1 cellular context compared by ENCODE assay signal in the genomic region with DNA sequence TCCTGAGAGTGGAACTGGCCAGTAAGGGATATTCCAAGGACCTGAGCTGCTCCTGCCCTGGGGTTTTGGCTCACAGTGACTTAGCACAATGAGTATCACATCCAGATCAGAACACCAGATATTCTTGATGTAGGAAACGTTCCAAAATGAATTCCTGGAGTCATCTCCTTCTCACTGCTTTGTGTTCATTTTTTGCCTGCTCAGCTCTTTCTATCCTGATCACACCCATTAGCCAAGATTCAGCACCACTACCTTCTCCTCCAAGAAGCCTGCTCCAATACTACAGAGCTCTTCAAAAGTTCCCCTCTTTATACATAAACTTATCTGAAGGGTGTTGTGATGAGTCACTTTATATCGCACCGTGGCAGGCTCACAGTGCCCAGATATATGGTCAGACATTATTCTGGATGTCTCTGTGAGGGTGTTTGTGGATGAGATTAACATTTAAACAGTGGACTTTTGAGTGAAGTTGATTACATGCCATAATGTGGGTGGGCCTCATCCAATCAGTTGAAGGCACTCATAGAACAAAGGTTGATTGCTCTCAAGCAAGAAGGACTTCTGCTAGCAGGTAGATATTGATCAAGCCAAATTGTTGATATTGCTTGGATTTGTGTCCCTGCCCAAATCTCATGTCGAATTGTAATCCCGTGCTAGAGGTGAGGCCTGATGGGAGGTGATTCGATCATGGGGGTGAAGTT.
A peak's percentile ranks its signal among the peaks of the same experiment; 100 is the strongest.
TF ChIP-seq lines count a peak whose summit lies in the region.

No MANE protein-coding gene starts in this region.

TF ChIP-seq in K562, 482 proteins besides CTCF, POLR2A, EP300 and RAD21 (continued from another document):
- no peak for TF ChIP-seq ATF6 (CRISPR knock-in tag; IDR thresholded peaks at IDR 0.05)
- peak; percentile 50 for TF ChIP-seq MAFG (tag; conservative IDR thresholded peaks at IDR 0.05)
- no peak for TF ChIP-seq L3MBTL2 (IDR thresholded peaks at IDR 0.05)
- TF ChIP-seq ATF1 (CRISPR knock-in tag; IDR thresholded peaks at IDR 0.05): no peak
- TF ChIP-seq ATF1 (tag; IDR thresholded peaks at IDR 0.05): no peak
- TF ChIP-seq VEZF1 (CRISPR knock-in tag; IDR thresholded peaks at IDR 0.05): no peak
- TF ChIP-seq MECOM (CRISPR knock-in tag; IDR thresholded peaks at IDR 0.05): no peak
